Comparison of ENCODE assay signal across 19 cellular contexts in genomic region chr7:153523320-153524015, GRCh38.
DNase-seq lines count a peak whose midpoint lies in the region; ATAC-seq and TF ChIP-seq lines count a peak whose summit lies in the region.
"Had no signal": no experiment of that assay in that cellular context is flagged by ENCODE, and none has a peak within 500 bp of the region (broad histone marks: within the 10 kb centered on the region; RNA-seq: fewer than 3 reads in every experiment).

No MANE protein-coding gene starts in this region.

- H3K9me3 ChIP-seq in mammary epithelial cell (replicated peaks; ENCODE audit: insufficient read depth, low read length) = peaks cover 2% of the 10 kb centered on the region
- H3K9me3 ChIP-seq: colonic mucosa, HAP-1 had no signal

- H3K27me3 ChIP-seq in mammary epithelial cell (ENCODE audit: insufficient read depth, low read length) = no peaks in the 10 kb centered on the region
- H3K27me3 ChIP-seq: colonic mucosa had no signal

- H3K4me1 Mint-ChIP-seq in MCF 10A (ENCODE audit: insufficient read depth, unreplicated experiment) = peaks cover 32% of the 10 kb centered on the region
- H3K4me1 Mint-ChIP-seq: activated naive CD8-positive, alpha-beta T cell treated with anti-CD3 and anti-CD28 coated beads, Interleukin-2, amount 50 U/mL, for 24 hours; brain; naive thymus-derived CD4-positive, alpha-beta T cell had no signal

- H3K36me3 ChIP-seq in mammary epithelial cell (ENCODE audit: insufficient read depth, low read length) = no peaks in the 10 kb centered on the region
- H3K36me3 ChIP-seq: colonic mucosa, HAP-1 had no signal

- ATAC-seq in left cardiac atrium (peak; percentile 59 to 72), HG03521 (IDR thresholded peaks at IDR 0.05; ENCODE audit: unreplicated experiment) (no peak)
- ATAC-seq: activated naive CD8-positive, alpha-beta T cell treated with anti-CD3 and anti-CD28 coated beads, Interleukin-2, amount 50 U/mL, for 24 hours; CD8-positive, alpha-beta T cell; naive thymus-derived CD4-positive, alpha-beta T cell had no signal

- no peak overlapping the region for H3K4me3 Mint-ChIP-seq in MCF 10A (ENCODE audit: unreplicated experiment)
- H3K4me3 Mint-ChIP-seq: activated naive CD8-positive, alpha-beta T cell treated with anti-CD3 and anti-CD28 coated beads, Interleukin-2, amount 50 U/mL, for 24 hours; brain; CD8-positive, alpha-beta T cell; naive thymus-derived CD4-positive, alpha-beta T cell had no signal

- peaks cover 7% of the 10 kb centered on the region for H3K4me1 ChIP-seq in mammary epithelial cell (ENCODE audit: insufficient read depth, low read length)
- H3K4me1 ChIP-seq: colonic mucosa, HAP-1 had no signal

- H3K4me3 ChIP-seq in mammary epithelial cell (replicated peaks in 1 of 3; ENCODE audit: insufficient read depth in 1 of 3, low read depth in 2 of 3, low read length in 3 of 3) (no peak overlapping the region), foreskin fibroblast (ENCODE audit: low read depth in 1 of 2, low read length in 2 of 2) (no peak overlapping the region)
- H3K4me3 ChIP-seq: colonic mucosa, HAP-1 had no signal

- no peak overlapping the region for H2AFZ ChIP-seq in mammary epithelial cell (ENCODE audit: low read depth, low read length)

- peak overlapping the region; percentile 33 for H3K27ac Mint-ChIP-seq in MCF 10A (ENCODE audit: low read depth, unreplicated experiment)
- H3K27ac Mint-ChIP-seq: activated naive CD8-positive, alpha-beta T cell treated with anti-CD3 and anti-CD28 coated beads, Interleukin-2, amount 50 U/mL, for 24 hours; brain; CD8-positive, alpha-beta T cell; naive thymus-derived CD4-positive, alpha-beta T cell had no signal

- intact Hi-C loops in MCF 10A (cut with micrococcal nuclease) (no loop called here), mammary epithelial cell (cut with micrococcal nuclease) (no loop called here), left cardiac atrium (cut with DNase I) (no loop called here)

- BruUV-seq in MCF 10A (replicated peaks; lab: Mats Ljungman, UMichigan) = no TSS peak
- BruUV-seq in mammary epithelial cell (replicated peaks; lab: Mats Ljungman, UMichigan) = no TSS peak

- H3K9ac ChIP-seq in mammary epithelial cell (ENCODE audit: insufficient read depth, low read length) = no peak overlapping the region

- no peaks in the 10 kb centered on the region for H3K36me3 Mint-ChIP-seq in MCF 10A (ENCODE audit: insufficient read depth, unreplicated experiment)
- H3K36me3 Mint-ChIP-seq: brain; CD8-positive, alpha-beta T cell; naive thymus-derived CD4-positive, alpha-beta T cell had no signal

- DNase-seq in MCF 10A (ENCODE audit: unreplicated experiment) (no peak), mammary epithelial cell (no peak), left cardiac atrium (no peak), occipital lobe (lab: John Stamatoyannopoulos, UW) (peak; percentile 26), superior temporal gyrus (ENCODE audit: extremely low spot score) (peak; percentile 32), foreskin fibroblast (no peak), RPMI8226 (no peak)
- DNase-seq: activated gamma-delta T cell; activated naive CD8-positive, alpha-beta T cell treated with anti-CD3 and anti-CD28 coated beads, Interleukin-2, amount 50 U/mL, for 24 hours; CD8-positive, alpha-beta T cell; colonic mucosa; mesenchymal stem cell; naive thymus-derived CD4-positive, alpha-beta T cell; NCI-H1436 treated with DMSO at 0.1 percent for 48 hours; NCI-H510A treated with DMSO at 0.1 percent for 48 hours had no signal

- in situ Hi-C loops in mammary epithelial cell (cut with MboI; ENCODE audit: low sequenced_read_pairs in 2 of 2) = no loop called here

- no peaks in the 10 kb centered on the region for H4K20me1 ChIP-seq in mammary epithelial cell (ENCODE audit: insufficient read depth, low read length)

- dilution Hi-C loops in mammary epithelial cell (cut with HindIII; ENCODE audit: low sequenced_read_pairs) = no loop called here

- no peaks in the 10 kb centered on the region for H3K27me3 Mint-ChIP-seq in MCF 10A (ENCODE audit: insufficient read depth, unreplicated experiment)
- H3K27me3 Mint-ChIP-seq: activated naive CD8-positive, alpha-beta T cell treated with anti-CD3 and anti-CD28 coated beads, Interleukin-2, amount 50 U/mL, for 24 hours; naive thymus-derived CD4-positive, alpha-beta T cell had no signal

- no peak for TF ChIP-seq CTCF in MCF 10A (IDR thresholded peaks at IDR 0.05; ENCODE audit: unreplicated experiment)
- no peak for TF ChIP-seq CTCF in mammary epithelial cell (conservative IDR thresholded peaks at IDR 0.05 in 1 of 2, IDR thresholded peaks at IDR 0.05 in 1 of 2; ENCODE audit: extremely low read depth in 1 of 2, insufficient read depth in 1 of 2, low read depth in 1 of 2, low read length in 2 of 2)
- no peak for TF ChIP-seq CTCF in foreskin fibroblast (IDR thresholded peaks at IDR 0.05; ENCODE audit: low read depth, low read length)

- POLR2A ChIA-PET in MCF 10A (lab: Yijun Ruan, JAX) = no interaction called here

- H3K27ac ChIP-seq in mammary epithelial cell (ENCODE audit: insufficient read depth, low read depth, low read length) = no peak overlapping the region
- H3K27ac ChIP-seq: 22Rv1, colonic mucosa had no signal

- CTCF ChIA-PET in MCF 10A (lab: Yijun Ruan, JAX) = no interaction called here
- CTCF ChIA-PET in mammary epithelial cell (lab: Charles Lee; ENCODE audit: low non-redundant PET) = interaction anchor here (0.6 kb wide), 1 partner anchor 397 kb away, joined by 3 read pairs; no protein-coding TSS in a partner anchor

- peaks cover 7% of the 10 kb centered on the region for H3K9me3 Mint-ChIP-seq in MCF 10A (ENCODE audit: unreplicated experiment)

- no peak overlapping the region for H3K4me2 ChIP-seq in mammary epithelial cell (ENCODE audit: insufficient read depth, low read depth, low read length)

- WGBS in mammary epithelial cell (ENCODE audit: low coverage, missing lambda C conversion rate) = 18% methylated on average over 13 of the region's 16 CpGs

- no peaks in the 10 kb centered on the region for H3K79me2 ChIP-seq in mammary epithelial cell (ENCODE audit: insufficient read depth, low read length)

Comparison
In these comparisons a context has a peak if more than half of its experiments do, and no peak if none do; other contexts are left out.
1. DNase-seq: peak in occipital lobe (single experiment) and superior temporal gyrus (single experiment); none in MCF 10A (single experiment), mammary epithelial cell (single experiment), left cardiac atrium (single experiment), foreskin fibroblast (0 of 2) and RPMI8226 (single experiment).